ENCODE assay signal across 1 cellular context in genomic region chr17:77137111-77137510, GRCh38.
A peak's percentile ranks its signal among the peaks of the same experiment; 100 is the strongest.
TF ChIP-seq lines count a peak whose summit lies in the region.

No MANE protein-coding gene starts in this region.

TF ChIP-seq in HEK293, 187 proteins besides CTCF, POLR2A, EP300 and RAD21:
- TF ChIP-seq ZNF776 (tag by site-specific recombination; IDR thresholded peaks at IDR 0.05; ENCODE audit: borderline replicate concordance) (peak; percentile 86; the same call in 1 of the 2 replicates), ZNF670 (tag by site-specific recombination; IDR thresholded peaks at IDR 0.05; ENCODE audit: low read depth) (no peak)
TF ChIP-seq in HEK293: peak in this region for 1.
